23 cellular contexts compared by ENCODE assay signal in genomic region chr17:50465635-50466034, GRCh38. TPM values are rescaled to one million over a fixed set of nuclear protein-coding genes. Genes with fewer than 3 reads are reported as not detected.
"Had no signal": no experiment of that assay in that cellular context is flagged by ENCODE, and none has a peak within 500 bp of the region (broad histone marks: within the 10 kb centered on the region; RNA-seq: fewer than 3 reads in every experiment).

No MANE protein-coding gene starts in this region.

- H3K9me3 Mint-ChIP-seq: natural killer cell treated with Interleukin-12 subunit alpha and Interleukin-12 subunit beta and Interleukin-15 and Interleukin-18, amount 100 ng/mL, for 72 hours; stimulated activated naive B cell treated with anti-CD40 and anti-IgM and Interleukin-4, amounts not matched to agents 10 μg/mL and 1 μg/mL and 100 μg/mL, for 72 hours; stimulated activated naive CD8-positive, alpha-beta T cell treated with anti-CD3 and anti-CD28 coated beads, Interleukin-15, amount 100 ng/mL, for 72 hours had no signal

- H3K4me3 ChIP-seq: esophagus muscularis mucosa, gastrocnemius medialis, spleen, testis, tibial nerve had no signal

- H3K27ac Mint-ChIP-seq: natural killer cell treated with Interleukin-12 subunit alpha and Interleukin-12 subunit beta and Interleukin-15 and Interleukin-18, amount 100 ng/mL, for 72 hours; stimulated activated naive B cell treated with anti-CD40 and anti-IgM and Interleukin-4, amounts not matched to agents 10 μg/mL and 1 μg/mL and 100 μg/mL, for 72 hours had no signal

- ATAC-seq: gastrocnemius medialis; natural killer cell treated with Interleukin-12 subunit alpha and Interleukin-12 subunit beta and Interleukin-15 and Interleukin-18, amount 100 ng/mL, for 72 hours; sciatic nerve; stimulated activated naive B cell treated with anti-CD40 and anti-IgM and Interleukin-4, amounts not matched to agents 10 μg/mL and 1 μg/mL and 100 μg/mL, for 72 hours; stimulated activated naive CD8-positive, alpha-beta T cell treated with anti-CD3 and anti-CD28 coated beads, Interleukin-15, amount 100 ng/mL, for 72 hours had no signal

- H3K36me3 ChIP-seq: gastrocnemius medialis had no signal

- H3K9me3 ChIP-seq: esophagus muscularis mucosa, gastrocnemius medialis, spleen, testis, tibial nerve had no signal

- H3K36me3 Mint-ChIP-seq: natural killer cell treated with Interleukin-12 subunit alpha and Interleukin-12 subunit beta and Interleukin-15 and Interleukin-18, amount 100 ng/mL, for 72 hours had no signal

- DNase-seq: effector memory CD4-positive, alpha-beta T cell; gastrocnemius medialis; glutamatergic neuron; islet precursor cell; mammary epithelial cell; stimulated activated CD4-positive, alpha-beta T cell treated with anti-CD3 and anti-CD28 coated beads, Interleukin-15, amount 100 ng/mL, for 24 hours; stimulated activated CD4-positive, alpha-beta T cell treated with anti-CD3 and anti-CD28 coated beads, Interleukin-1b, Interleukin-23, amount 100 ng/mL, for 48 hours; stimulated activated CD4-positive, alpha-beta T cell treated with anti-CD3 and anti-CD28 coated beads, Interleukin-4, amount 100 ng/mL, for 24 hours; stimulated activated naive B cell treated with anti-CD40 and anti-IgM and Interleukin-4, amounts not matched to agents 10 μg/mL and 1 μg/mL and 100 μg/mL, for 72 hours; stimulated activated naive CD8-positive, alpha-beta T cell treated with anti-CD3 and anti-CD28 coated beads, Interleukin-15, amount 100 ng/mL, for 72 hours; testis had no signal

- H3K27ac ChIP-seq: epithelial cell of prostate, esophagus muscularis mucosa, spleen, testis, tibial nerve had no signal

- H3K4me3 Mint-ChIP-seq: natural killer cell treated with Interleukin-12 subunit alpha and Interleukin-12 subunit beta and Interleukin-15 and Interleukin-18, amount 100 ng/mL, for 72 hours; stimulated activated naive B cell treated with anti-CD40 and anti-IgM and Interleukin-4, amounts not matched to agents 10 μg/mL and 1 μg/mL and 100 μg/mL, for 72 hours; stimulated activated naive CD8-positive, alpha-beta T cell treated with anti-CD3 and anti-CD28 coated beads, Interleukin-15, amount 100 ng/mL, for 72 hours had no signal

- H3K27me3 ChIP-seq: gastrocnemius medialis, testis had no signal

RNA-seq across cellular contexts. Expression of gene CHAD, which starts 3.0 kb away (rescaled TPM):
- total RNA-seq: esophagus muscularis mucosa; fibroblast of villous mesenchyme; mammary epithelial cell; natural killer cell treated with Interleukin-12 subunit alpha and Interleukin-12 subunit beta and Interleukin-15 and Interleukin-18, amount 100 ng/mL, for 72 hours; omental fat pad; pulmonary artery endothelial cell; sciatic nerve; subcutaneous adipose tissue; tibial nerve; ureter had no signal

RNA-seq across cellular contexts. Expression of gene MYCBPAP, which starts 42.6 kb away (rescaled TPM):
- total RNA-seq: gastrocnemius medialis, left lobe of liver had no signal
